ENCODE assay signal across 1 cellular context in genomic region chr18:69128978-69129377, GRCh38.
TF ChIP-seq lines count a peak whose summit lies in the region.

No MANE protein-coding gene starts in this region.

TF ChIP-seq in H1, 55 proteins besides CTCF, POLR2A, EP300 and RAD21 (continued from another document):
- TF ChIP-seq SRF (IDR thresholded peaks at IDR 0.05; ENCODE audit: low read depth, low read length): no peak
- no peak for TF ChIP-seq TCF12 (IDR thresholded peaks at IDR 0.05; ENCODE audit: low read depth, low read length)
- no peak for TF ChIP-seq PHF8 (conservative IDR thresholded peaks at IDR 0.05; ENCODE audit: low read depth, low read length)
- no peak for TF ChIP-seq EZH2 (IDR thresholded peaks at IDR 0.05; ENCODE audit: low read depth, low read length, severe bottlenecking)
- TF ChIP-seq CHD1 (IDR thresholded peaks at IDR 0.05; ENCODE audit: low read depth, low read length): no peak
- no peak for TF ChIP-seq CBX8 (IDR thresholded peaks at IDR 0.05; ENCODE audit: borderline replicate concordance, low read depth, low read length)
